Comparison of ENCODE assay signal across 10 cellular contexts in genomic region chr5:107365355-107366109, GRCh38.
DNase-seq lines count a peak whose midpoint lies in the region; ATAC-seq and TF ChIP-seq lines count a peak whose summit lies in the region.
"Had no signal": no experiment of that assay in that cellular context is flagged by ENCODE, and none has a peak within 500 bp of the region (broad histone marks: within the 10 kb centered on the region; RNA-seq: fewer than 3 reads in every experiment).

No MANE protein-coding gene starts in this region.

- H3K4me1 ChIP-seq in GM23338 (ENCODE audit: insufficient read depth): peaks cover 30% of the 10 kb centered on the region
- H3K4me1 ChIP-seq: breast epithelium, pancreas had no signal

- peaks cover 2% of the 10 kb centered on the region for H3K27me3 Mint-ChIP-seq in GM23338 (ENCODE audit: insufficient read depth, low read depth, poor library complexity)
- H3K27me3 Mint-ChIP-seq in activated naive CD4-positive, alpha-beta T cell treated with anti-CD3 and anti-CD28 coated beads for 36 hours (ENCODE audit: low read depth): no peaks in the 10 kb centered on the region

- peak overlapping the region; percentile 34; the same call in 1 of the 2 replicates for H2AFZ ChIP-seq in GM23338

- no peaks in the 10 kb centered on the region for H3F3A ChIP-seq in GM23338 (replicated peaks; ENCODE audit: low read depth)

- no peak overlapping the region; the same call in 1 of the 2 replicates for H3K27ac ChIP-seq in GM23338 (ENCODE audit: low read depth)
- H3K27ac ChIP-seq: breast epithelium, pancreas had no signal

- H3K9me3 Mint-ChIP-seq in GM23338: no peaks in the 10 kb centered on the region
- H3K9me3 Mint-ChIP-seq in activated naive CD4-positive, alpha-beta T cell treated with anti-CD3 and anti-CD28 coated beads for 36 hours: no peaks in the 10 kb centered on the region

- H3K36me3 ChIP-seq in GM23338 (ENCODE audit: insufficient read depth): no peaks in the 10 kb centered on the region
- H3K36me3 ChIP-seq: breast epithelium, pancreas had no signal

- peak; percentile 71 for DNase-seq in EH (ENCODE audit: low read depth)
- peak; percentile 39 for DNase-seq in GM23338 (ENCODE audit: low spot score)
- DNase-seq in NOMO-1 treated with dmso at 0.1 percent for 144 hours (lab: John Stamatoyannopoulos, UW; ENCODE audit: unreplicated experiment): peak; percentile 50
- peak; percentile 23 for DNase-seq in kidney glomerular epithelial cell (lab: John Stamatoyannopoulos, UW)
- DNase-seq in sciatic nerve (ENCODE audit: low spot score): no peak
- DNase-seq in NCI-H510A (lab: John Stamatoyannopoulos, UW): no peak
- no peak for DNase-seq in activated naive CD4-positive, alpha-beta T cell treated with anti-CD3 and anti-CD28 coated beads for 36 hours
- DNase-seq in NCI-H146 (lab: John Stamatoyannopoulos, UW): no peak
- DNase-seq: pancreas had no signal

- no peak overlapping the region for H3K4me2 ChIP-seq in GM23338

- H3K4me1 Mint-ChIP-seq in GM23338: peaks cover 27% of the 10 kb centered on the region
- peaks cover 2% of the 10 kb centered on the region for H3K4me1 Mint-ChIP-seq in activated naive CD4-positive, alpha-beta T cell treated with anti-CD3 and anti-CD28 coated beads for 36 hours (ENCODE audit: low read depth)

- H4K20me1 ChIP-seq in GM23338 (replicated peaks; ENCODE audit: insufficient read depth): no peaks in the 10 kb centered on the region

- no peaks in the 10 kb centered on the region for H3K79me2 ChIP-seq in GM23338 (replicated peaks; ENCODE audit: insufficient read depth)

- TF ChIP-seq CTCF in GM23338 (conservative IDR thresholded peaks at IDR 0.05; ENCODE audit: low read depth in 2 of 2): no peak

- no peaks in the 10 kb centered on the region for H3K27me3 ChIP-seq in GM23338 (ENCODE audit: insufficient read depth)
- H3K27me3 ChIP-seq: breast epithelium, pancreas had no signal

- peaks cover 6% of the 10 kb centered on the region; the same call in 1 of the 2 replicates for H3K9me2 ChIP-seq in GM23338 (ENCODE audit: insufficient read depth)

- no peak overlapping the region for H3K4me3 ChIP-seq in GM23338
- H3K4me3 ChIP-seq: breast epithelium, pancreas had no signal

- H3K36me3 Mint-ChIP-seq in GM23338 (ENCODE audit: low read depth): no peaks in the 10 kb centered on the region
- H3K36me3 Mint-ChIP-seq in activated naive CD4-positive, alpha-beta T cell treated with anti-CD3 and anti-CD28 coated beads for 36 hours (ENCODE audit: low read depth): no peaks in the 10 kb centered on the region

- CTCF ChIA-PET in activated naive CD4-positive, alpha-beta T cell treated with anti-CD3 and anti-CD28 coated beads for 36 hours (lab: Charles Lee): no interaction called here

- intact Hi-C loops in sciatic nerve (cut with DNase I): no loop called here
- intact Hi-C loops in activated naive CD4-positive, alpha-beta T cell treated with anti-CD3 and anti-CD28 coated beads for 36 hours (cut with micrococcal nuclease): no loop called here

- H3K27ac Mint-ChIP-seq in GM23338: no peak overlapping the region
- no peak overlapping the region for H3K27ac Mint-ChIP-seq in activated naive CD4-positive, alpha-beta T cell treated with anti-CD3 and anti-CD28 coated beads for 36 hours

- H3K4me3 Mint-ChIP-seq in GM23338: no peak overlapping the region
- no peak overlapping the region for H3K4me3 Mint-ChIP-seq in activated naive CD4-positive, alpha-beta T cell treated with anti-CD3 and anti-CD28 coated beads for 36 hours

- ATAC-seq in GM23338 (no peak), sciatic nerve (no peak)

TF ChIP-seq in GM23338, 12 proteins besides CTCF, POLR2A, EP300 and RAD21 (continues in another document):
- TF ChIP-seq POLR2AphosphoS5 (IDR thresholded peaks at IDR 0.05; ENCODE audit: low read depth): no peak
- TF ChIP-seq STAT1 (IDR thresholded peaks at IDR 0.05; ENCODE audit: unreplicated experiment): no peak
- no peak for TF ChIP-seq ZNF462 (CRISPR knock-in tag; IDR thresholded peaks at IDR 0.05)
- no peak for TF ChIP-seq ETS1 (IDR thresholded peaks at IDR 0.05)

Comparison
In these comparisons a context has a peak if more than half of its experiments do, and no peak if none do; other contexts are left out.
1. DNase-seq: peak in EH (single experiment), GM23338 (single experiment), NOMO-1 treated with dmso at 0.1 percent for 144 hours (single experiment) and kidney glomerular epithelial cell (single experiment); none in sciatic nerve (single experiment), NCI-H510A (single experiment), activated naive CD4-positive, alpha-beta T cell treated with anti-CD3 and anti-CD28 coated beads for 36 hours (single experiment) and NCI-H146 (single experiment).